Comparison of ENCODE assay signal across 15 cellular contexts in genomic region chr3:119795849-119796248, GRCh38. TPM values are rescaled to one million over a fixed set of nuclear protein-coding genes. Genes with fewer than 3 reads are reported as not detected.
A peak's percentile ranks its signal among the peaks of the same experiment; 100 is the strongest.
DNase-seq lines count a peak whose midpoint lies in the region; ATAC-seq and TF ChIP-seq lines count a peak whose summit lies in the region.
"Had no signal": no experiment of that assay in that cellular context is flagged by ENCODE, and none has a peak within 500 bp of the region (broad histone marks: within the 10 kb centered on the region; RNA-seq: fewer than 3 reads in every experiment).

No MANE protein-coding gene starts in this region.

- H3K4me2 ChIP-seq in PC-9 = peak overlapping the region; percentile 62
- H3K4me2 ChIP-seq: BLaER1 had no signal

- H3K27me3 ChIP-seq in PC-9 (ENCODE audit: insufficient read depth, low read depth) = no peaks in the 10 kb centered on the region
- H3K27me3 ChIP-seq in mucosa of rectum (ENCODE audit: control insufficient read depth in 2 of 2, insufficient read depth in 2 of 2, low read length in 2 of 2) = no peaks in the 10 kb centered on the region
- H3K27me3 ChIP-seq: BLaER1 had no signal

- H3K9me2 ChIP-seq in PC-9 (ENCODE audit: insufficient read depth) = no peaks in the 10 kb centered on the region

- H3K27ac ChIP-seq in PC-9 = no peak overlapping the region
- peak overlapping the region; percentile 52 to 76 for H3K27ac ChIP-seq in mucosa of rectum (ENCODE audit: low read depth in 2 of 2, low read length in 2 of 2)
- H3K27ac ChIP-seq: BLaER1 had no signal

- no peak for TF ChIP-seq CTCF in PC-9 (conservative IDR thresholded peaks at IDR 0.05)

- peaks cover under 1% of the 10 kb centered on the region; the same call in 1 of the 2 replicates for H3K9me3 ChIP-seq in PC-9 (ENCODE audit: insufficient read depth, low read depth)
- H3K9me3 ChIP-seq in mucosa of rectum (ENCODE audit: control insufficient read depth in 2 of 2, low read length in 2 of 2) = no peaks in the 10 kb centered on the region
- H3K9me3 ChIP-seq: BLaER1 had no signal

- H3K4me3 ChIP-seq in PC-9 = no peak overlapping the region
- H3K4me3 ChIP-seq in mucosa of rectum (ENCODE audit: low read length in 2 of 2) = peak overlapping the region in 1 of 2 donors; percentile 14
- H3K4me3 ChIP-seq: BLaER1 had no signal

- intact Hi-C loops in PC-9 (cut with micrococcal nuclease; ENCODE audit: unreplicated experiment) (no loop called here), left colon (cut with DNase I, micrococcal nuclease) (no loop called here)

- H3K9ac ChIP-seq in mucosa of rectum (ENCODE audit: low read depth in 1 of 2, low read length in 2 of 2) = no peak overlapping the region
- H3K9ac ChIP-seq: BLaER1 had no signal

- H3F3A ChIP-seq in PC-9 (ENCODE audit: insufficient read depth, low read depth) = no peaks in the 10 kb centered on the region

- H3K79me2 ChIP-seq in PC-9 (ENCODE audit: low read depth) = no peaks in the 10 kb centered on the region

- no TSS peak for BruUV-seq in PC-9 (replicated peaks; lab: Mats Ljungman, UMichigan)

- ATAC-seq in left colon = peak; percentile 44

- H3K4me1 ChIP-seq in PC-9 (replicated peaks; ENCODE audit: insufficient read depth) (peaks cover 21% of the 10 kb centered on the region), mucosa of rectum (ENCODE audit: control insufficient read depth in 2 of 2, insufficient read depth in 2 of 2, low read length in 2 of 2) (peaks cover 8 to 16% of the 10 kb centered on the region in 2 donors)
- H3K4me1 ChIP-seq: BLaER1 had no signal

- POLR2A ChIA-PET in PC-9 (lab: Charles Lee; ENCODE audit: unreplicated experiment) = no interaction called here

- H4K20me1 ChIP-seq in PC-9 (ENCODE audit: insufficient read depth) = no peaks in the 10 kb centered on the region
- H4K20me1 ChIP-seq: BLaER1 had no signal

- no peak for DNase-seq in PC-9
- no peak for DNase-seq in left colon
- DNase-seq in GM03348 (ENCODE audit: low spot score) = no peak
- no peak for DNase-seq in MV-4-11 (lab: John Stamatoyannopoulos, UW)
- DNase-seq in amygdala (lab: John Stamatoyannopoulos, UW) = no peak
- DNase-seq in OCI-M2 (lab: John Stamatoyannopoulos, UW; ENCODE audit: unreplicated experiment) = no peak
- DNase-seq: IMR-90, NCI-H1048, NCI-H146, NCI-H2107, NCI-H345, NCI-H526 treated with DMSO at 0.1 percent for 48 hours had no signal

- 0 out of 2 replicates have a peak overlapping the region, but pooled peaks have one; percentile 29 for H2AFZ ChIP-seq in PC-9

- H3K36me3 ChIP-seq in PC-9 (ENCODE audit: low read depth) = no peaks in the 10 kb centered on the region
- peaks cover 0 to 7% of the 10 kb centered on the region in 2 donors for H3K36me3 ChIP-seq in mucosa of rectum (ENCODE audit: control insufficient read depth in 2 of 2, insufficient read depth in 2 of 2, low read length in 2 of 2)
- H3K36me3 ChIP-seq: BLaER1 had no signal

- CTCF ChIA-PET in PC-9 (lab: Charles Lee) = no interaction called here

RNA-seq across cellular contexts. Expression of gene NR1I2, which starts 13.9 kb away (rescaled TPM):
- total RNA-seq in PC-9 (2021) (not detected in 2 replicates), left colon (10 to 100 TPM; 71.2 to 90.8 TPM)
- total RNA-seq: IMR-90, SK-MEL-5 had no signal

Comparison
In these comparisons a context has a peak if more than half of its experiments do, and no peak if none do; other contexts are left out.
1. RNA of gene NR1I2, which starts 13.9 kb away (total RNA-seq): 71.2 to 90.8 TPM in left colon; not detected in PC-9; every median in the first group is over 10 times any median in the second.